1 cellular context compared by ENCODE assay signal in the genomic region with DNA sequence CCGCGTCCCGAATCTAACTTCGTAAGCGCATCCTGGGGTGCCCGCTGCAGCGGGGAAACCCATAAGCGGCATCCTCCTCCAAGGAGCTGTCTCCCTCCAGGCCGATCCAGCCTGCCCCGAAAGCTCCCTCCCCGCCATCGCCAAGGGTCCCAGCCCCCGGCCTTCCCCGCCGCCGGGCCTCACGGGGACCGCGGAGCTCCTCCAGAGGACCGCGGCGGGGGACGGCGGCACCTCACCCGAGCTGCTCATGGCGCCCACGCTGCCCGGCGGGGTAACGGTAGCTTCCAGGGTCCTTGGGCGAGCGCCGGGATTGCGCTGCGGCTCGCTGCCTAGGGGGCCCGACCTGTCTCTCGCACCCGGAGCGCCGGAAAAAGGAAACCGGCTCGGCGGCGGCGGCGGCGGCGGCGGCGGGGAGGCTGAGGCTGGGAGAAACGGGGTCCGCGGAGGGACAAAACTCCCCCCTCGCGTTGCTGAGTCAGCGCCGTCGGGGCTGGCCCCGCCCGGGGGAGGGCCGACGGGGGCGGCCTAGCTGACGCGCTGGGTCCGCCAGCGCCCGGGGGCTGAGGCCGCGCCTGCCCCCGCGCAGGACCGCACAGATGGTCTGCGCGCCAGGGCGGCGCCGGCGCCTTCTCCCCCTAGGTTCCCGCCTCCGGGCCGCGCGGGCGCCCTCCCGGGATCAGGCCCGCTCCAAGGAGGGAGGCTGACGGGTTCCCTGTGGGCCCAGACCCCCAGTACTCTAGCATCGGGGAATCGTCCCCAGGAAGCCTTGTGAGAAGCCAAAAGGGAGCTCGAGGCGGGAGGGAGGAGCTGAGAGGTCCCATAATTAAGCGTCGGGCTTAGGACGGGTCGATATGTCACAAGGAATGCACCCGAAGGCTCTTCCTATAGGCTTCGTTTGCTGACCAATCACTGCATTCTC.
A peak's percentile ranks its signal among the peaks of the same experiment; 100 is the strongest.
TF ChIP-seq lines count a peak whose summit lies in the region.

BLMH (minus strand) TSS at position 374 of the 919 bp plus-strand sequence; CDS start at position 249, 125 bp downstream.

TF ChIP-seq in HepG2, 621 proteins besides CTCF, POLR2A, EP300 and RAD21 (continued from another document and continues in another):
- TF ChIP-seq ZNF407 (CRISPR knock-in tag; IDR thresholded peaks at IDR 0.05; ENCODE audit: not compliant biosample characterization) (peak; percentile 48), PRDM10 (CRISPR knock-in tag; IDR thresholded peaks at IDR 0.05; ENCODE audit: low read depth) (0 out of 2 replicates have a peak, but pooled peaks have one; percentile 15), THAP9 (CRISPR knock-in tag; IDR thresholded peaks at IDR 0.05; ENCODE audit: borderline replicate concordance) (0 out of 2 replicates have a peak, but pooled peaks have one; percentile 13), HOXA3 (CRISPR knock-in tag; IDR thresholded peaks at IDR 0.05) (peak; percentile 68), YY1 (IDR thresholded peaks at IDR 0.05; ENCODE audit: insufficient read depth, insufficient replicate concordance, low read depth, low read length) (peak; percentile 55), SAP130 (CRISPR knock-in tag; IDR thresholded peaks at IDR 0.05; ENCODE audit: low read depth) (peak; percentile 39), FOXO4 (CRISPR knock-in tag; conservative IDR thresholded peaks at IDR 0.05) (0 out of 2 replicates have a peak, but pooled peaks have one; percentile 26), ZMAT3 (CRISPR knock-in tag; conservative IDR thresholded peaks at IDR 0.05) (peak; percentile 38; the same call in 1 of the 2 replicates), ZNF768 (CRISPR knock-in tag; IDR thresholded peaks at IDR 0.05) (peak; percentile 20; the same call in 1 of the 2 replicates), MAF1 (CRISPR knock-in tag; IDR thresholded peaks at IDR 0.05; ENCODE audit: borderline replicate concordance) (peak; percentile 52; the same call in 1 of the 2 replicates), KLF12 (CRISPR knock-in tag; IDR thresholded peaks at IDR 0.05; ENCODE audit: borderline replicate concordance) (peak; percentile 30; the same call in 1 of the 2 replicates)
- TF ChIP-seq, protein P1, sequence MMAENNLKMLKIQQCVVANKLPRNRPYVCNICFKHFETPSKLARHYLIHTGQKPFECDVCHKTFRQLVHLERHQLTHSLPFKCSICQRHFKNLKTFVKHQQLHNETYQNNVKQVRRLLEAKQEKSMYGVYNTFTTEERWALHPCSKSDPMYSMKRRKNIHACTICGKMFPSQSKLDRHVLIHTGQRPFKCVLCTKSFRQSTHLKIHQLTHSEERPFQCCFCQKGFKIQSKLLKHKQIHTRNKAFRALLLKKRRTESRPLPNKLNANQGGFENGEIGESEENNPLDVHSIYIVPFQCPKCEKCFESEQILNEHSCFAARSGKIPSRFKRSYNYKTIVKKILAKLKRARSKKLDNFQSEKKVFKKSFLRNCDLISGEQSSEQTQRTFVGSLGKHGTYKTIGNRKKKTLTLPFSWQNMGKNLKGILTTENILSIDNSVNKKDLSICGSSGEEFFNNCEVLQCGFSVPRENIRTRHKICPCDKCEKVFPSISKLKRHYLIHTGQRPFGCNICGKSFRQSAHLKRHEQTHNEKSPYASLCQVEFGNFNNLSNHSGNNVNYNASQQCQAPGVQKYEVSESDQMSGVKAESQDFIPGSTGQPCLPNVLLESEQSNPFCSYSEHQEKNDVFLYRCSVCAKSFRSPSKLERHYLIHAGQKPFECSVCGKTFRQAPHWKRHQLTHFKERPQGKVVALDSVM (CRISPR knock-in tag; IDR thresholded peaks at IDR 0.05) = 0 out of 2 replicates have a peak, but pooled peaks have one; percentile 15
- TF ChIP-seq, protein P2, sequence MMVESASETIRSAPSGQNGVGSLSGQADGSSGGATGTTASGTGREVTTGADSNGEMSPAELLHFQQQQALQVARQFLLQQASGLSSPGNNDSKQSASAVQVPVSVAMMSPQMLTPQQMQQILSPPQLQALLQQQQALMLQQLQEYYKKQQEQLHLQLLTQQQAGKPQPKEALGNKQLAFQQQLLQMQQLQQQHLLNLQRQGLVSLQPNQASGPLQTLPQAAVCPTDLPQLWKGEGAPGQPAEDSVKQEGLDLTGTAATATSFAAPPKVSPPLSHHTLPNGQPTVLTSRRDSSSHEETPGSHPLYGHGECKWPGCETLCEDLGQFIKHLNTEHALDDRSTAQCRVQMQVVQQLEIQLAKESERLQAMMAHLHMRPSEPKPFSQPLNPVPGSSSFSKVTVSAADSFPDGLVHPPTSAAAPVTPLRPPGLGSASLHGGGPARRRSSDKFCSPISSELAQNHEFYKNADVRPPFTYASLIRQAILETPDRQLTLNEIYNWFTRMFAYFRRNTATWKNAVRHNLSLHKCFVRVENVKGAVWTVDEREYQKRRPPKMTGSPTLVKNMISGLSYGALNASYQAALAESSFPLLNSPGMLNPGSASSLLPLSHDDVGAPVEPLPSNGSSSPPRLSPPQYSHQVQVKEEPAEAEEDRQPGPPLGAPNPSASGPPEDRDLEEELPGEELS (CRISPR knock-in tag; IDR thresholded peaks at IDR 0.05) = no peak
- TF ChIP-seq, protein P3, sequence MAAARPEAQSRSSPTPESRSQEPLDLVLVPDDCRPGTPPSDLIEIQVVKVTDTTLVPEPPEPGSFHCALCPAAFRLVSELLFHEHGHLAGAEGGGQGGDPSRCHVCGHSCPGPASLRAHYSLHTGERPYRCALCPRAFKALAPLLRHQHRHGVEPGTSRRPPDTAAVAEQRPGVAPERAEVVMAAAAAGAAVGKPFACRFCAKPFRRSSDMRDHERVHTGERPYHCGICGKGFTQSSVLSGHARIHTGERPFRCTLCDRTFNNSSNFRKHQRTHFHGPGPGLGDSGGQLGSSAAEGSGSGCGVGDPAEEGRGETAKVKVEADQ (CRISPR knock-in tag; IDR thresholded peaks at IDR 0.05; ENCODE audit: borderline replicate concordance) = peak; percentile 47; the same call in 1 of the 2 replicates
- TF ChIP-seq, protein P4, sequence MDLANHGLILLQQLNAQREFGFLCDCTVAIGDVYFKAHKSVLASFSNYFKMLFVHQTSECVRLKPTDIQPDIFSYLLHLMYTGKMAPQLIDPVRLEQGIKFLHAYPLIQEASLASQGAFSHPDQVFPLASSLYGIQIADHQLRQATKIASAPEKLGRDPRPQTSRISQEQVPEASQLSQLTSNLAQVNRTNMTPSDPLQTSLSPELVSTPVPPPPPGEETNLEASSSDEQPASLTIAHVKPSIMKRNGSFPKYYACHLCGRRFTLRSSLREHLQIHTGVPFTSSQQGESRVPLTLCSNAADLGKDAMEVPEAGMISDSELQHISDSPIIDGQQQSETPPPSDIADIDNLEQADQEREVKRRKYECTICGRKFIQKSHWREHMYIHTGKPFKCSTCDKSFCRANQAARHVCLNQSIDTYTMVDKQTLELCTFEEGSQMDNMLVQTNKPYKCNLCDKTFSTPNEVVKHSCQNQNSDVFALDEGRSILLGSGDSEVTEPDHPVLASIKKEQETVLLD (CRISPR knock-in tag; IDR thresholded peaks at IDR 0.05; ENCODE audit: low read depth) = peak; percentile 83
- TF ChIP-seq, protein P5, sequence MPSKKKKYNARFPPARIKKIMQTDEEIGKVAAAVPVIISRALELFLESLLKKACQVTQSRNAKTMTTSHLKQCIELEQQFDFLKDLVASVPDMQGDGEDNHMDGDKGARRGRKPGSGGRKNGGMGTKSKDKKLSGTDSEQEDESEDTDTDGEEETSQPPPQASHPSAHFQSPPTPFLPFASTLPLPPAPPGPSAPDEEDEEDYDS (CRISPR knock-in tag; IDR thresholded peaks at IDR 0.05) = no peak
